ENCODE assay signal across 2 cellular contexts in genomic region chr7:139610595-139610994, GRCh38.
TF ChIP-seq lines count a peak whose summit lies in the region.

No MANE protein-coding gene starts in this region.

TF ChIP-seq in HepG2, 621 proteins besides CTCF, POLR2A, EP300 and RAD21:
- no peak for TF ChIP-seq TOPORS (CRISPR knock-in tag; IDR thresholded peaks at IDR 0.05)
- no peak for TF ChIP-seq HMGA1 (CRISPR knock-in tag; conservative IDR thresholded peaks at IDR 0.05)
- no peak for TF ChIP-seq ZKSCAN1 (IDR thresholded peaks at IDR 0.05; ENCODE audit: low read length)
- no peak for TF ChIP-seq ARID5B (CRISPR knock-in tag; IDR thresholded peaks at IDR 0.05)
- no peak for TF ChIP-seq MTERF4 (CRISPR knock-in tag; IDR thresholded peaks at IDR 0.05)
- no peak for TF ChIP-seq ZC3H4 (CRISPR knock-in tag; IDR thresholded peaks at IDR 0.05; ENCODE audit: borderline replicate concordance)
TF ChIP-seq in HepG2: peak in this region for 0.

TF ChIP-seq in K562, 482 proteins besides CTCF, POLR2A, EP300 and RAD21 (continued from another document):
- TF ChIP-seq ARID2 (IDR thresholded peaks at IDR 0.05) (no peak), ZNF121 (CRISPR knock-in tag; conservative IDR thresholded peaks at IDR 0.05) (no peak), MTA1 (IDR thresholded peaks at IDR 0.05; ENCODE audit: borderline replicate concordance) (no peak), MCM3 (IDR thresholded peaks at IDR 0.05) (no peak), CHD7 (IDR thresholded peaks at IDR 0.05; ENCODE audit: low read depth, low read length) (no peak), ZNF586 (CRISPR knock-in tag; conservative IDR thresholded peaks at IDR 0.05) (no peak), NR2C2 (CRISPR knock-in tag; IDR thresholded peaks at IDR 0.05) (no peak), NR2C2 (tag; IDR thresholded peaks at IDR 0.05) (peak; percentile 50; the same call in 1 of the 2 replicates), NFRKB (IDR thresholded peaks at IDR 0.05; ENCODE audit: low read depth) (no peak), PRPF4 (IDR thresholded peaks at IDR 0.05; ENCODE audit: insufficient read depth, low read depth, low read length, poor library complexity, severe bottlenecking) (no peak), NRF1 (conservative IDR thresholded peaks at IDR 0.05 in 1 of 2, IDR thresholded peaks at IDR 0.05 in 1 of 2) (peak; percentile 48 to 59; a peak in 3 of 4 replicates), RFX1 (IDR thresholded peaks at IDR 0.05) (no peak), NR2C1 (IDR thresholded peaks at IDR 0.05) (no peak), NR2C1 (tag; IDR thresholded peaks at IDR 0.05) (peak; percentile 38; the same call in 1 of the 2 replicates), CHD4 (IDR thresholded peaks at IDR 0.05; ENCODE audit: insufficient read depth, insufficient replicate concordance, low read depth, low read length, poor library complexity, severe bottlenecking) (no peak), ZBED1 (IDR thresholded peaks at IDR 0.05) (no peak), ZNF431 (CRISPR knock-in tag; IDR thresholded peaks at IDR 0.05) (no peak), DIDO1 (tag; IDR thresholded peaks at IDR 0.05; ENCODE audit: low read depth) (no peak)
